Comparison of ENCODE assay signal across 9 cellular contexts in the genomic region with DNA sequence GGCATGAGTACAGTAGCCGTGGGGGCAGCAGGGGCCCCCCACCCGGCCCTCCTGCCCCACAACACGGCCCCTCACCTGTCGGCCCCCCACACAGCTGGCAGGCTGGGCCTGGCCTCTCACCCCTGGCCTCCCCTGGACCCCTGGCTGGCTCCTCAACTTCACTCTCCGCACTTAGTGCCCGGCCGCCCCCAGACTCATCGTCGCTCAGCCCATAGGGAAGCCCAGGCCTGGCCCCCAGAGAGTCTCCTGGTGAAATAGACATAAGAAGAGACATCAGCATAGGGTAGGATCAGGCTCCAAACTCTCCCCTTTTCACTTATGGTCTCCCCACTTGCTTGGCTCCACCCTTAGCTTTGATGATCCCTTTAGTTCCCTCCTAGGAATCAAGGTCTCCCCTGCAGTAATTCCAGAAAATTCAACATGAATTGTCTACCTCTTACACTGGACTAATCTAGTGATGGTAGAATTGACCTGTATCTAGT. TPM values are rescaled to one million over a fixed set of nuclear protein-coding genes. Genes with fewer than 3 reads are reported as not detected.
DNase-seq lines count a peak whose midpoint lies in the region; ATAC-seq, FAIRE-seq and TF ChIP-seq lines count a peak whose summit lies in the region.
"Had no signal": no experiment of that assay in that cellular context is flagged by ENCODE, and none has a peak within 500 bp of the region (broad histone marks: within the 10 kb centered on the region; RNA-seq: fewer than 3 reads in every experiment).

No MANE protein-coding gene starts in this region.

- no TSS peak for BruUV-seq in Caco-2 (replicated peaks; lab: Mats Ljungman, UMichigan)

- no peak for ATAC-seq in GM18858 (IDR thresholded peaks at IDR 0.05; ENCODE audit: unreplicated experiment)
- no peak for ATAC-seq in GM18861 (IDR thresholded peaks at IDR 0.05; ENCODE audit: unreplicated experiment)

- H3K18ac ChIP-seq in neuronal stem cell (ENCODE audit: low read length): no peak overlapping the region

- H3K79me1 ChIP-seq in neuronal stem cell (ENCODE audit: low read depth, low read length): peaks cover 14% of the 10 kb centered on the region

- H4K91ac ChIP-seq in neuronal stem cell (ENCODE audit: low read depth, low read length, poor library complexity): no peak overlapping the region

- DNase-seq in Caco-2 (no peak), neuronal stem cell (ENCODE audit: low spot score) (no peak), HTR-8/SVneo (ENCODE audit: insufficient read length, low spot score) (no peak), NCI-H446 (lab: John Stamatoyannopoulos, UW) (no peak)
- DNase-seq: NCI-H510A treated with DMSO at 0.1 percent for 48 hours had no signal

- H2BK15ac ChIP-seq in neuronal stem cell (ENCODE audit: low read length): no peak overlapping the region

- H3K79me2 ChIP-seq in OCI-LY1 (ENCODE audit: insufficient read depth, low read length): no peaks in the 10 kb centered on the region

- H2BK12ac ChIP-seq in neuronal stem cell (ENCODE audit: low read length): no peak overlapping the region

- POLR2A ChIA-PET in Caco-2 (lab: Charles Lee): interaction anchor here (0.6 to 1.0 kb wide), 2 partner anchors 29 to 49 kb away, joined by 4 to 5 read pairs; a partner anchor contains a TSS

- H3K9me2 ChIP-seq in OCI-LY1 (ENCODE audit: low read depth, low read length): no peaks in the 10 kb centered on the region

- peak overlapping the region; percentile 96; the same call in 1 of the 2 replicates for H3K9ac ChIP-seq in OCI-LY1 (ENCODE audit: low read length)
- no peak overlapping the region for H3K9ac ChIP-seq in endocrine pancreas (ENCODE audit: control insufficient read depth, insufficient read depth, low read length)
- H3K9ac ChIP-seq in neuronal stem cell (ENCODE audit: low read depth, low read length, poor library complexity): peak overlapping the region; percentile 74

- no peak overlapping the region for H2BK5ac ChIP-seq in neuronal stem cell (ENCODE audit: low read length)

- peaks cover 8% of the 10 kb centered on the region for H3K36me3 ChIP-seq in Caco-2 (ENCODE audit: control insufficient read depth, insufficient read depth, low read length)
- peaks cover 90% of the 10 kb centered on the region for H3K36me3 ChIP-seq in OCI-LY1 (ENCODE audit: insufficient read depth, low read length)
- peaks cover 11% of the 10 kb centered on the region for H3K36me3 ChIP-seq in endocrine pancreas (ENCODE audit: control insufficient read depth, insufficient read depth, low read length)
- H3K36me3 ChIP-seq in neuronal stem cell (replicated peaks in 1 of 2; ENCODE audit: control insufficient read depth in 2 of 2, insufficient read depth in 2 of 2, low read length in 2 of 2): peaks cover 58 to 83% of the 10 kb centered on the region in 2 donors

- peak overlapping the region; percentile 57 for H4K8ac ChIP-seq in neuronal stem cell (ENCODE audit: low read depth, low read length)

- H3K4me1 Mint-ChIP-seq in Caco-2 (ENCODE audit: low read depth, unreplicated experiment): peaks cover 11% of the 10 kb centered on the region

- no peak overlapping the region for H3K23ac ChIP-seq in neuronal stem cell (ENCODE audit: low read depth, low read length, poor library complexity)

- WGBS in neuronal stem cell (ENCODE audit: extremely low coverage in 2 of 2, insufficient read length in 2 of 2, insufficient replicate concordance in 1 of 2), 2 donors: no CpG with 5 or more reads among the region's 9 CpGs

- no peak overlapping the region for H2AK5ac ChIP-seq in neuronal stem cell (ENCODE audit: low read depth, low read length)

- TF ChIP-seq CTCF in Caco-2 (IDR thresholded peaks at IDR 0.05; ENCODE audit: insufficient read depth in 1 of 2, low read depth in 1 of 2, low read length in 1 of 2, severe bottlenecking in 1 of 2, unreplicated experiment in 1 of 2): no peak
- TF ChIP-seq CTCF in OCI-LY1 (IDR thresholded peaks at IDR 0.05; ENCODE audit: low read length): no peak

- H3K9me3 Mint-ChIP-seq in Caco-2 (ENCODE audit: unreplicated experiment): no peaks in the 10 kb centered on the region

- H3K4me2 ChIP-seq in OCI-LY1 (ENCODE audit: low read length) (peak overlapping the region; percentile 97), neuronal stem cell (ENCODE audit: insufficient read depth, low read length, poor library complexity, severe bottlenecking) (no peak overlapping the region)

- H2BK120ac ChIP-seq in neuronal stem cell (ENCODE audit: low read depth, low read length): peak overlapping the region; percentile 22

- H3K4me3 ChIP-seq in Caco-2 (ENCODE audit: low read depth, low read length) (peak overlapping the region; percentile 82), OCI-LY1 (ENCODE audit: low read depth, low read length, poor library complexity, severe bottlenecking) (peak overlapping the region; percentile 86), endocrine pancreas (ENCODE audit: control insufficient read depth, insufficient read depth, low read length) (peak overlapping the region; percentile 61), neuronal stem cell (ENCODE audit: low read length in 2 of 2) (peak overlapping the region in 1 of 2 donors; percentile 67)

- H3K27me3 ChIP-seq in Caco-2 (replicated peaks; ENCODE audit: control insufficient read depth, insufficient read depth, low read length) (no peaks in the 10 kb centered on the region), OCI-LY1 (ENCODE audit: insufficient read depth, low read length) (no peaks in the 10 kb centered on the region), endocrine pancreas (ENCODE audit: control insufficient read depth, insufficient read depth, low read length) (no peaks in the 10 kb centered on the region), neuronal stem cell (ENCODE audit: control insufficient read depth in 3 of 3, insufficient read depth in 3 of 3, low read depth in 1 of 3, low read length in 3 of 3) (no peaks in the 10 kb centered on the region)

- H3K4me3 Mint-ChIP-seq in Caco-2 (ENCODE audit: unreplicated experiment): peak overlapping the region; percentile 85

- H3K4me1 ChIP-seq in Caco-2: peaks cover 15% of the 10 kb centered on the region
- peaks cover 25% of the 10 kb centered on the region for H3K4me1 ChIP-seq in OCI-LY1 (ENCODE audit: insufficient read depth, low read length, severe bottlenecking)
- H3K4me1 ChIP-seq in endocrine pancreas (ENCODE audit: control insufficient read depth, insufficient read depth, low read length): peaks cover 6% of the 10 kb centered on the region
- peaks cover 6 to 11% of the 10 kb centered on the region in 2 donors for H3K4me1 ChIP-seq in neuronal stem cell (ENCODE audit: control insufficient read depth in 2 of 2, insufficient read depth in 1 of 2, low read depth in 1 of 2, low read length in 2 of 2)

- H3K9me3 ChIP-seq in Caco-2 (no peaks in the 10 kb centered on the region), OCI-LY1 (ENCODE audit: low read length) (no peaks in the 10 kb centered on the region), endocrine pancreas (ENCODE audit: control insufficient read depth, low read length) (no peaks in the 10 kb centered on the region), neuronal stem cell (replicated peaks in 1 of 2; ENCODE audit: control insufficient read depth in 2 of 2, insufficient read depth in 1 of 2, low read depth in 1 of 2, low read length in 2 of 2) (no peaks in the 10 kb centered on the region)

- H2AFZ ChIP-seq in OCI-LY1 (ENCODE audit: low read length) (no peak overlapping the region), neuronal stem cell (ENCODE audit: low read length) (no peak overlapping the region)

- H3K14ac ChIP-seq in neuronal stem cell (ENCODE audit: low read length): no peak overlapping the region

- H3F3A ChIP-seq in OCI-LY1 (ENCODE audit: insufficient read depth, low read length): 0 out of 2 replicates have a peak, but pooled peaks cover 2% of the 10 kb centered on the region

- no peaks in the 10 kb centered on the region for H4K20me1 ChIP-seq in OCI-LY1 (ENCODE audit: insufficient read depth, low read length)

- H3K4ac ChIP-seq in neuronal stem cell (ENCODE audit: low read length): no peak overlapping the region

- peaks cover 94% of the 10 kb centered on the region for H3K36me3 Mint-ChIP-seq in Caco-2 (ENCODE audit: insufficient read depth, unreplicated experiment)

- intact Hi-C loops in Caco-2 (cut with micrococcal nuclease; ENCODE audit: unreplicated experiment): no loop called here

- H3K27me3 Mint-ChIP-seq in Caco-2 (ENCODE audit: insufficient read depth, unreplicated experiment): no peaks in the 10 kb centered on the region

- peak overlapping the region; percentile 98 for H3K27ac Mint-ChIP-seq in Caco-2 (ENCODE audit: unreplicated experiment)

- peak overlapping the region; percentile 86 for H3K27ac ChIP-seq in OCI-LY1 (ENCODE audit: low read depth, low read length, poor library complexity, severe bottlenecking)
- H3K27ac ChIP-seq in neuronal stem cell (replicated peaks; ENCODE audit: low read length): no peak overlapping the region

- FAIRE-seq in HTR-8/SVneo (lab: Jason Lieb, UNC): no peak

- CTCF ChIA-PET in Caco-2 (lab: Charles Lee): interaction anchor here (0.6 kb wide), 1 partner anchor 123 kb away, joined by 5 read pairs; no protein-coding TSS in a partner anchor

RNA-seq across cellular contexts. Expression of a gene that starts 1.7 kb away (rescaled TPM):
- 18.2 and 19.2 TPM in 2 replicates for total RNA-seq in Caco-2 (2022)
- 13.7 TPM for polyA plus RNA-seq in neuronal stem cell (2013, experiment 1 of 2)
- 13.4 TPM for polyA plus RNA-seq in neuronal stem cell (2013, experiment 2 of 2)

RNA-seq across cellular contexts. Expression of a gene that starts 8.4 kb away (rescaled TPM):
- total RNA-seq in Caco-2 (2022): 98.7 and 108 TPM in 2 replicates
- 31.0 TPM for polyA plus RNA-seq in neuronal stem cell (2013, experiment 1 of 2)
- polyA plus RNA-seq in neuronal stem cell (2013, experiment 2 of 2): 30.6 TPM

RNA-seq across cellular contexts. Expression of a gene that starts 8.7 kb away (rescaled TPM):
- total RNA-seq in Caco-2 (2022): 79.7 and 91.3 TPM in 2 replicates
- 36.9 TPM for polyA plus RNA-seq in neuronal stem cell (2013, experiment 1 of 2)
- 35.4 TPM for polyA plus RNA-seq in neuronal stem cell (2013, experiment 2 of 2)

RNA-seq across cellular contexts. Expression of a gene that starts 22.3 kb away (rescaled TPM):
- total RNA-seq in Caco-2 (2022): 81.0 and 91.4 TPM in 2 replicates
- polyA plus RNA-seq in neuronal stem cell (2013, experiment 1 of 2): 50.7 TPM
- polyA plus RNA-seq in neuronal stem cell (2013, experiment 2 of 2): 51.9 TPM

RNA-seq across cellular contexts. Expression of a gene that starts 30.5 kb away (rescaled TPM):
- 140 and 149 TPM in 2 replicates for total RNA-seq in Caco-2 (2022)
- polyA plus RNA-seq in neuronal stem cell (2013, experiment 1 of 2): 98.8 TPM
- polyA plus RNA-seq in neuronal stem cell (2013, experiment 2 of 2): 97.7 TPM
